9 cellular contexts compared by ENCODE assay signal in the genomic region with DNA sequence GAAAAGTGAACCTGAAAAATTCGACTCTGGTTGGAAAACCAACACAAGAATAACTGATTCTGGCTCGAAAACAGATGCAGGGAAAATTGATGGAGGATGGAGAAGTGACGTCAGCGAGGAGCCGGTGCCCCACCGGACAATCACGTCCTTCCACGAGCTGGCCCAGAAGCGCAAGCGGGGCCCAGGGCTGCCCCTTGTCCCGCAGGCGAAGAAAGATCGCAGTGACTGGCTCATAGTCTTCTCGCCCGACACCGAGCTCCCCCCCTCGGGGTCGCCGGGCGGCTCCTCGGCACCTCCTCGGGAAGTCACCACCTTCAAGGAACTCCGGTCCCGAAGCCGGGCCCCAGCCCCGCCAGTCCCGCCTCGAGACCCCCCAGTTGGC. TPM values are rescaled to one million over a fixed set of nuclear protein-coding genes. Genes with fewer than 3 reads are reported as not detected.
A peak's percentile ranks its signal among the peaks of the same experiment; 100 is the strongest.
DNase-seq lines count a peak whose midpoint lies in the region; ATAC-seq and TF ChIP-seq lines count a peak whose summit lies in the region.
"Had no signal": no experiment of that assay in that cellular context is flagged by ENCODE, and none has a peak within 500 bp of the region (broad histone marks: within the 10 kb centered on the region; RNA-seq: fewer than 3 reads in every experiment).

No MANE protein-coding gene starts in this region.

- H3K4me3 ChIP-seq in AG10803 (ENCODE audit: low read length) (peak overlapping the region; percentile 93), GM23338 (peak overlapping the region; percentile 99), left ventricle myocardium inferior (peak overlapping the region; percentile 85), retinal pigment epithelial cell (ENCODE audit: low read length) (peak overlapping the region; percentile 85)

- H3K79me2 ChIP-seq in GM23338 (replicated peaks; ENCODE audit: insufficient read depth): 0 out of 2 replicates have a peak, but pooled peaks cover 5% of the 10 kb centered on the region

- peaks cover 13% of the 10 kb centered on the region for H4K20me1 ChIP-seq in GM23338 (replicated peaks; ENCODE audit: insufficient read depth)

- ATAC-seq in GM23338: no peak
- no peak for ATAC-seq in activated CD8-positive, alpha-beta T cell treated with anti-CD3 and anti-CD28 coated beads, Interleukin-2, amount 10 ng/mL, durations not matched to agents 7 days and 5 days
- no peak for ATAC-seq in GM21360 (IDR thresholded peaks at IDR 0.05; ENCODE audit: unreplicated experiment)
- no peak for ATAC-seq in GM21619 (IDR thresholded peaks at IDR 0.05; ENCODE audit: unreplicated experiment)

- H3K36me3 Mint-ChIP-seq in GM23338 (ENCODE audit: low read depth): peaks cover 30% of the 10 kb centered on the region
- peaks cover 27% of the 10 kb centered on the region for H3K36me3 Mint-ChIP-seq in activated CD8-positive, alpha-beta T cell treated with anti-CD3 and anti-CD28 coated beads, Interleukin-2, amount 10 ng/mL, durations not matched to agents 7 days and 5 days (ENCODE audit: low read depth)

- CTCF ChIA-PET in activated CD8-positive, alpha-beta T cell treated with anti-CD3 and anti-CD28 coated beads, Interleukin-2, amount 10 ng/mL, durations not matched to agents 7 days and 5 days (lab: Charles Lee): interaction anchor here (0.8 to 7.2 kb wide), 16 partner anchors 9 to 155 kb away, joined by 3 to 190 read pairs (median 6); a partner anchor contains a TSS

- H3K27ac ChIP-seq in GM23338 (ENCODE audit: low read depth) (no peak overlapping the region), left ventricle myocardium inferior (replicated peaks) (peak overlapping the region; percentile 99)

- H3K9me3 ChIP-seq in left ventricle myocardium inferior (replicated peaks): no peaks in the 10 kb centered on the region

- peak overlapping the region; percentile 99 for H3K4me2 ChIP-seq in GM23338

- peaks cover 24% of the 10 kb centered on the region for H3K36me3 ChIP-seq in GM23338 (ENCODE audit: insufficient read depth)
- H3K36me3 ChIP-seq in left ventricle myocardium inferior: peaks cover 26% of the 10 kb centered on the region

- H3K9me2 ChIP-seq in GM23338 (ENCODE audit: insufficient read depth): no peaks in the 10 kb centered on the region

- POLR2A ChIA-PET in activated CD8-positive, alpha-beta T cell treated with anti-CD3 and anti-CD28 coated beads, Interleukin-2, amount 10 ng/mL, durations not matched to agents 7 days and 5 days (lab: Charles Lee): interaction anchor here (0.8 to 2.8 kb wide), 7 partner anchors 11 to 128 kb away, joined by 3 to 18 read pairs (median 7); a partner anchor contains a TSS

- H3K4me1 ChIP-seq in GM23338 (ENCODE audit: insufficient read depth) (peaks cover 28% of the 10 kb centered on the region), left ventricle myocardium inferior (peaks cover 55% of the 10 kb centered on the region)

- H3K27me3 ChIP-seq in GM23338 (ENCODE audit: insufficient read depth) (peaks cover 7% of the 10 kb centered on the region), left ventricle myocardium inferior (ENCODE audit: low read depth) (no peaks in the 10 kb centered on the region)

- DNase-seq in AG10803 (ENCODE audit: low read depth): no peak
- peak; percentile 32 for DNase-seq in GM23338 (ENCODE audit: low spot score)
- no peak for DNase-seq in activated CD8-positive, alpha-beta T cell treated with anti-CD3 and anti-CD28 coated beads, Interleukin-2, amount 10 ng/mL, durations not matched to agents 7 days and 5 days
- no peak for DNase-seq in left ventricle myocardium inferior
- DNase-seq in retinal pigment epithelial cell (ENCODE audit: low read depth): no peak
- DNase-seq in KG1 (lab: John Stamatoyannopoulos, UW): no peak

- peaks cover 41% of the 10 kb centered on the region for H3K4me1 Mint-ChIP-seq in GM23338
- peaks cover 56% of the 10 kb centered on the region for H3K4me1 Mint-ChIP-seq in activated CD8-positive, alpha-beta T cell treated with anti-CD3 and anti-CD28 coated beads, Interleukin-2, amount 10 ng/mL, durations not matched to agents 7 days and 5 days (ENCODE audit: low read depth)

- H3K27me3 Mint-ChIP-seq in GM23338 (ENCODE audit: insufficient read depth, low read depth, poor library complexity): peaks cover 24% of the 10 kb centered on the region
- H3K27me3 Mint-ChIP-seq in activated CD8-positive, alpha-beta T cell treated with anti-CD3 and anti-CD28 coated beads, Interleukin-2, amount 10 ng/mL, durations not matched to agents 7 days and 5 days (ENCODE audit: low read depth): no peaks in the 10 kb centered on the region

- H3K27ac Mint-ChIP-seq in GM23338: no peak overlapping the region
- no peak overlapping the region for H3K27ac Mint-ChIP-seq in activated CD8-positive, alpha-beta T cell treated with anti-CD3 and anti-CD28 coated beads, Interleukin-2, amount 10 ng/mL, durations not matched to agents 7 days and 5 days

- no peak for TF ChIP-seq CTCF in AG10803 (conservative IDR thresholded peaks at IDR 0.05; ENCODE audit: low read length)
- no peak for TF ChIP-seq CTCF in GM23338 (conservative IDR thresholded peaks at IDR 0.05; ENCODE audit: low read depth in 2 of 2)
- TF ChIP-seq CTCF in left ventricle myocardium inferior (IDR thresholded peaks at IDR 0.05; ENCODE audit: borderline replicate concordance): no peak
- no peak for TF ChIP-seq CTCF in retinal pigment epithelial cell (conservative IDR thresholded peaks at IDR 0.05; ENCODE audit: low read depth, low read length)

- no peaks in the 10 kb centered on the region for H3K9me3 Mint-ChIP-seq in GM23338
- H3K9me3 Mint-ChIP-seq in activated CD8-positive, alpha-beta T cell treated with anti-CD3 and anti-CD28 coated beads, Interleukin-2, amount 10 ng/mL, durations not matched to agents 7 days and 5 days (ENCODE audit: insufficient read depth): no peaks in the 10 kb centered on the region

- H3K4me3 Mint-ChIP-seq in GM23338: peak overlapping the region; percentile 81
- peak overlapping the region; percentile 83 for H3K4me3 Mint-ChIP-seq in activated CD8-positive, alpha-beta T cell treated with anti-CD3 and anti-CD28 coated beads, Interleukin-2, amount 10 ng/mL, durations not matched to agents 7 days and 5 days

- H2AFZ ChIP-seq in GM23338: peak overlapping the region; percentile 38; the same call in 1 of the 2 replicates

- H3F3A ChIP-seq in GM23338 (replicated peaks; ENCODE audit: low read depth): peaks cover 48% of the 10 kb centered on the region

- intact Hi-C loops in left ventricle myocardium inferior (cut with micrococcal nuclease): loop anchor here (5.0 kb wide), 1 partner anchor 45 kb away; a partner anchor contains a TSS

RNA-seq across cellular contexts. Expression of a gene that starts 1.9 kb away (rescaled TPM):
- 57.6 and 87.7 TPM in 2 replicates for total RNA-seq in GM23338 (2014; rRNA removed; shearing (Covaris generic))
- 48.2 and 53.4 TPM in 2 replicates for polyA plus RNA-seq in GM23338 (2016; fragmentation: Nextera tagmentation; extraction: Ambion mirVana)
- total RNA-seq in activated CD8-positive, alpha-beta T cell treated with anti-CD3 and anti-CD28 coated beads, Interleukin-2, amount 10 ng/mL, durations not matched to agents 7 days and 5 days: 10 to 100 TPM; 33.7 to 35.1 TPM
- total RNA-seq in left ventricle myocardium inferior: 18.0 TPM

RNA-seq across cellular contexts. Expression of a gene that starts 13.9 kb away (rescaled TPM):
- total RNA-seq in GM23338 (2014; rRNA removed; shearing (Covaris generic)): 274 and 287 TPM in 2 replicates
- 366 and 373 TPM in 2 replicates for polyA plus RNA-seq in GM23338 (2016; fragmentation: Nextera tagmentation; extraction: Ambion mirVana)
- total RNA-seq in activated CD8-positive, alpha-beta T cell treated with anti-CD3 and anti-CD28 coated beads, Interleukin-2, amount 10 ng/mL, durations not matched to agents 7 days and 5 days: 100 to 1,000 TPM; 270 to 271 TPM
- 75.0 TPM for total RNA-seq in left ventricle myocardium inferior

RNA-seq across cellular contexts. Expression of a gene that starts 21.3 kb away (rescaled TPM):
- total RNA-seq in GM23338 (2014; rRNA removed; shearing (Covaris generic)): 3.3 and 3.7 TPM in 2 replicates
- 1.5 and 2.0 TPM in 2 replicates for polyA plus RNA-seq in GM23338 (2016; fragmentation: Nextera tagmentation; extraction: Ambion mirVana)
- total RNA-seq in activated CD8-positive, alpha-beta T cell treated with anti-CD3 and anti-CD28 coated beads, Interleukin-2, amount 10 ng/mL, durations not matched to agents 7 days and 5 days: not detected
- not detected for total RNA-seq in left ventricle myocardium inferior
- total RNA-seq: HT1080 had no signal

RNA-seq across cellular contexts. Expression of a gene that starts 45.3 kb away (rescaled TPM):
- total RNA-seq in GM23338 (2014; rRNA removed; shearing (Covaris generic)): 3.5 and 4.9 TPM in 2 replicates
- polyA plus RNA-seq in GM23338 (2016; fragmentation: Nextera tagmentation; extraction: Ambion mirVana): 3.4 and 4.6 TPM in 2 replicates
- total RNA-seq in activated CD8-positive, alpha-beta T cell treated with anti-CD3 and anti-CD28 coated beads, Interleukin-2, amount 10 ng/mL, durations not matched to agents 7 days and 5 days: 1 to 10 TPM; 4.9 to 5.1 TPM
- total RNA-seq in left ventricle myocardium inferior: 1.2 TPM

RNA-seq across cellular contexts. Expression of a gene that starts 49.3 kb away (rescaled TPM):
- 40.4 and 54.6 TPM in 2 replicates for total RNA-seq in GM23338 (2014; rRNA removed; shearing (Covaris generic))
- polyA plus RNA-seq in GM23338 (2016; fragmentation: Nextera tagmentation; extraction: Ambion mirVana): 23.9 and 27.2 TPM in 2 replicates
- 100 to 1,000 TPM; 101 to 104 TPM for total RNA-seq in activated CD8-positive, alpha-beta T cell treated with anti-CD3 and anti-CD28 coated beads, Interleukin-2, amount 10 ng/mL, durations not matched to agents 7 days and 5 days
- total RNA-seq in left ventricle myocardium inferior: 18.1 TPM
